In genomic region chr20:53829086-53829703, GRCh38 we compare ENCODE assay signal across 8 cellular contexts.
DNase-seq lines count a peak whose midpoint lies in the region; ATAC-seq and TF ChIP-seq lines count a peak whose summit lies in the region.

No MANE protein-coding gene starts in this region.

- peak overlapping the region; percentile 89 for H3K4me3 Mint-ChIP-seq in T-helper 17 cell

- H3K4me1 Mint-ChIP-seq in T-helper 17 cell = peaks cover 20% of the 10 kb centered on the region

- intact Hi-C loops in esophagus muscularis mucosa (cut with DNase I) = loop anchor here (5.0 kb wide), 2 partner anchors 52 to 247 kb away; no protein-coding TSS in a partner anchor

- H3K27ac ChIP-seq in esophagus muscularis mucosa (replicated peaks in 1 of 4) = peak overlapping the region; percentile 71 to 84 (median 76)
- peak overlapping the region; percentile 55 for H3K27ac ChIP-seq in neutrophil

- ATAC-seq in activated CD4-positive, CD25-positive, alpha-beta regulatory T cell treated with anti-CD3 and anti-CD28 coated beads, Interleukin-2, amount 50 U/mL, for 24 hours = peak; percentile 76 to 79
- peak; percentile 58 for ATAC-seq in T-helper 17 cell
- ATAC-seq in GM21619 (IDR thresholded peaks at IDR 0.05; ENCODE audit: unreplicated experiment) = no peak
- no peak for ATAC-seq in GM18868 (IDR thresholded peaks at IDR 0.05; ENCODE audit: unreplicated experiment)

- H3K27ac Mint-ChIP-seq in T-helper 17 cell = peak overlapping the region; percentile 94

- H3K9me3 ChIP-seq in T-helper 17 cell (ENCODE audit: control insufficient read depth, low read length, poor library complexity, severe bottlenecking) = no peaks in the 10 kb centered on the region
- no peaks in the 10 kb centered on the region for H3K9me3 ChIP-seq in esophagus muscularis mucosa
- no peaks in the 10 kb centered on the region for H3K9me3 ChIP-seq in neutrophil

- H3K4me1 ChIP-seq in esophagus muscularis mucosa (peaks cover 20 to 39% (median 36%) of the 10 kb centered on the region in 4 donors), neutrophil (ENCODE audit: control insufficient read depth in 1 of 2, insufficient read depth in 1 of 2, low read depth in 1 of 2, low read length in 1 of 2) (peaks cover 30 to 36% of the 10 kb centered on the region in 2 experiments)

- H3K4me3 ChIP-seq in esophagus muscularis mucosa (peak overlapping the region; percentile 23 to 47 (median 38)), neutrophil (ENCODE audit: low read depth in 1 of 2, low read length in 1 of 2) (peak overlapping the region in 1 of 2 experiments; percentile 4)

- H3K36me3 Mint-ChIP-seq in T-helper 17 cell (ENCODE audit: low read depth) = no peaks in the 10 kb centered on the region

- H3K27me3 Mint-ChIP-seq in T-helper 17 cell = no peaks in the 10 kb centered on the region

- H3K27me3 ChIP-seq in esophagus muscularis mucosa = no peaks in the 10 kb centered on the region
- no peaks in the 10 kb centered on the region for H3K27me3 ChIP-seq in neutrophil

- no peak for TF ChIP-seq EP300 in esophagus muscularis mucosa (IDR thresholded peaks at IDR 0.05)

- H3K36me3 ChIP-seq in esophagus muscularis mucosa = no peaks in the 10 kb centered on the region
- H3K36me3 ChIP-seq in neutrophil = no peaks in the 10 kb centered on the region

- no peak for DNase-seq in activated CD4-positive, CD25-positive, alpha-beta regulatory T cell treated with anti-CD3 and anti-CD28 coated beads, Interleukin-2, amount 50 U/mL, for 72 hours
- no peak for DNase-seq in T-helper 17 cell
- DNase-seq in esophagus muscularis mucosa (ENCODE audit: extremely low spot score) = no peak
- no peak for DNase-seq in ureter (ENCODE audit: low spot score)

- whole genome bisulfite sequencing in esophagus muscularis mucosa = 8% methylated on average over 9 of the region's 9 CpGs

- TF ChIP-seq POLR2A in esophagus muscularis mucosa (IDR thresholded peaks at IDR 0.05; ENCODE audit: low read depth) = no peak

- TF ChIP-seq CTCF in esophagus muscularis mucosa (IDR thresholded peaks at IDR 0.05) (no peak), neutrophil (IDR thresholded peaks at IDR 0.05) (no peak)

Comparison
In these comparisons a context has a peak if more than half of its experiments do, and no peak if none do; other contexts are left out.
1. ATAC-seq: peak in activated CD4-positive, CD25-positive, alpha-beta regulatory T cell treated with anti-CD3 and anti-CD28 coated beads, Interleukin-2, amount 50 U/mL, for 24 hours (2 of 2) and T-helper 17 cell (single experiment); none in GM21619 (single experiment) and GM18868 (single experiment).